Comparison of ENCODE assay signal across 8 cellular contexts in the genomic region with DNA sequence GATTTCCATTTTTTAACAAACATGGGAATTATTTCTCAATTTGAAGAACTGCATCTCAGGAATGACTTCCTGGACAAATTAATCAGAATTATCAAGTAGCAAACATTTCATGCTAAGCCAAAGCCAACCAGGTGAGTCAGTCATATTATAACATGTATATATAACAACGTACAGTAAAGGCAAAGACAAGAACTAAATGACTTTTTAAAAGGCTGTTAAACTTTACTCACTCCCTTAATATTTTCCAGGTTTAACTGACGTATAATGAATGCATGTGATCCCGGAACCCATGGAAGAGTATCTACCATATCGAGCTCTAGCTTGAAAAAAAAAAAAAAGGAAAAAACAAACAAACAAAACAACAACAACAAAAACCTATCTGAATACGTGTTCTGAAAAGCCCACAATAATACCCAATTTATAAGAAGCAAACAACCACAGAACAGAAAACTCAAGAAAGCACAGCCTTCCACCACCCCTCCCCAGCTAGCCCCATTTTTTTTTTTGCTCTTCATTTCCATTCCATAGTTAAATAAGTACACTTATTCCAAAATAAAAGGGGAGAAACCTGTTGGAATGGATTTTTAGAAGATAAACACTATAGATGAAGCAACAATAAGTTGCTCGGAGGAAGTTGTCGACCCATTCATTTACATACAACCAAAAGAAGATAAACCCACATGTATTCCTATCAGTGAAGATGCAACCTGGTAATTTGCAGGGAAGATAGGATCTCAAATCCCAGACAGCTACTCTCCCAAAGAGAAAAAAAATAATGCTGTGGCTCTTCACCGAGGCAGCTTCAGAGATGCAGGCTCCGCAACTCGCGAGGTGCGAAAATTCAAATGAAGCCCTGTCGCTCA.
DNase-seq lines count a peak whose midpoint lies in the region; ATAC-seq, FAIRE-seq and TF ChIP-seq lines count a peak whose summit lies in the region.

No MANE protein-coding gene starts in this region.

- DNase-seq in DMS 273 (lab: John Stamatoyannopoulos, UW; ENCODE audit: unreplicated experiment): peak; percentile 49
- DNase-seq in DMS 273 treated with DMSO at 0.1 percent for 48 hours (lab: John Stamatoyannopoulos, UW): no peak
- DNase-seq in OCI-M1 (lab: John Stamatoyannopoulos, UW): peak; percentile 35
- no peak for DNase-seq in HTR-8/SVneo (ENCODE audit: insufficient read length, low spot score)

- no peak for TF ChIP-seq CTCF in neutrophil (IDR thresholded peaks at IDR 0.05)

- no peaks in the 10 kb centered on the region for H3K9me3 ChIP-seq in endocrine pancreas (ENCODE audit: control insufficient read depth, low read length)
- H3K9me3 ChIP-seq in neutrophil: no peaks in the 10 kb centered on the region

- peak overlapping the region; percentile 79 for H3K27ac ChIP-seq in neutrophil

- no peak for FAIRE-seq in HTR-8/SVneo (lab: Jason Lieb, UNC)

- peak overlapping the region; percentile 99 for H3K4me3 ChIP-seq in endocrine pancreas (ENCODE audit: control insufficient read depth, insufficient read depth, low read length)
- H3K4me3 ChIP-seq in neutrophil (ENCODE audit: low read depth in 1 of 2, low read length in 1 of 2): peak overlapping the region; percentile 72 to 80

- H3K36me3 ChIP-seq in endocrine pancreas (ENCODE audit: control insufficient read depth, insufficient read depth, low read length) (no peaks in the 10 kb centered on the region), neutrophil (no peaks in the 10 kb centered on the region)

- no peaks in the 10 kb centered on the region for H3K27me3 ChIP-seq in endocrine pancreas (ENCODE audit: control insufficient read depth, insufficient read depth, low read length)
- H3K27me3 ChIP-seq in neutrophil: no peaks in the 10 kb centered on the region

- H3K9ac ChIP-seq in endocrine pancreas (ENCODE audit: control insufficient read depth, insufficient read depth, low read length): peak overlapping the region; percentile 65

- H3K4me1 ChIP-seq in endocrine pancreas (ENCODE audit: control insufficient read depth, insufficient read depth, low read length) (peaks cover 14% of the 10 kb centered on the region), neutrophil (ENCODE audit: control insufficient read depth in 1 of 2, insufficient read depth in 1 of 2, low read depth in 1 of 2, low read length in 1 of 2) (peaks cover 13 to 15% of the 10 kb centered on the region in 2 experiments)

- no peak for ATAC-seq in GM21576 (IDR thresholded peaks at IDR 0.05; ENCODE audit: unreplicated experiment)
- ATAC-seq in GM19463 (IDR thresholded peaks at IDR 0.05; ENCODE audit: unreplicated experiment): no peak

Comparison
In these comparisons a context has a peak if more than half of its experiments do, and no peak if none do; other contexts are left out.
1. DNase-seq: peak in DMS 273 (single experiment) and OCI-M1 (single experiment); none in DMS 273 treated with DMSO at 0.1 percent for 48 hours (single experiment) and HTR-8/SVneo (single experiment).